26 cellular contexts compared by ENCODE assay signal in the genomic region with DNA sequence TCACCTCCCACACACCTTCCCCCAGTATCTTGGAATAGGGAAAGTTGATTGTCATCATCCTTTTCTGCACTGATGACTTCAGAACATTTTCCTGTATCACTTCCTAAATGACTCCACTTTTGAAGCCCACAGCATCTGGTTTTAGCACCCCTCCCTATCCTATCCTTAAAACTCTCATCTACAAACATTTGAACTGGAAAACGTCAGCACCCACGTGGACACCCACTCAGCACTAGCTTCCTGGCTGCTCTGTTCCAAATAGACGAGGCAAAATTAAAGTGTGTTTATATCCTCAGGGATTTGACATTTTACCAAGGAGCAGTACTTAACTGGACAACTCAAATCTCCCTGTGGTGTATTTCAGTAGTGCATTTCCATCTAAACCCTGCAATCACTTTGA.
DNase-seq lines count a peak whose midpoint lies in the region; ATAC-seq, FAIRE-seq and TF ChIP-seq lines count a peak whose summit lies in the region.
"Had no signal": no experiment of that assay in that cellular context is flagged by ENCODE, and none has a peak within 500 bp of the region (broad histone marks: within the 10 kb centered on the region; RNA-seq: fewer than 3 reads in every experiment).

No MANE protein-coding gene starts in this region.

- DNase-seq in HFFc6 (no peak), dermis blood vessel endothelial cell (peak; percentile 77), heart right ventricle (peak in 1 of 2 donors; percentile 64), sciatic nerve (ENCODE audit: low spot score) (no peak), GM12892 (ENCODE audit: insufficient read length) (no peak), coronary artery (ENCODE audit: low spot score) (no peak)
- no peak for DNase-seq in stimulated activated CD4-positive, alpha-beta T cell treated with anti-CD3 and anti-CD28 coated beads, Interleukin-4, amount 100 ng/mL, for 1 hour
- DNase-seq: activated CD4-positive, alpha-beta T cell treated with anti-CD3 and anti-CD28 coated beads for 1 hour; activated CD8-positive, alpha-beta T cell treated with anti-CD3 and anti-CD28 coated beads, Interleukin-2, amount 10 ng/mL, durations not matched to agents 7 days and 5 days; DMS79 treated with DMSO at 0.1 percent for 48 hours; HCEC 1CT; mesenchymal stem cell; NCI-H1436 treated with DMSO at 0.1 percent for 48 hours; NCI-H2107; NCI-H748 treated with DMSO at 0.1 percent for 48 hours; small intestine; stomach; T-helper 2 cell; upper lobe of right lung had no signal

- WGBS in heart right ventricle, 2 donors: 15 to 21% methylated on average over 3 of the region's 3 CpGs

- H3K9me3 Mint-ChIP-seq in HFFc6: no peaks in the 10 kb centered on the region

- no peak for FAIRE-seq in GM12892 (lab: Jason Lieb, UNC)
- FAIRE-seq: bronchial epithelial cell, HTR-8/SVneo, small intestine had no signal

- no peak for TF ChIP-seq POLR2A in GM12892 (IDR thresholded peaks at IDR 0.05; ENCODE audit: low read depth, low read length)

- peaks cover 0 to 34% (median 18%) of the 10 kb centered on the region in 9 donors for H3K4me1 ChIP-seq in heart right ventricle
- H3K4me1 ChIP-seq: upper lobe of right lung had no signal

- intact Hi-C loops in heart right ventricle (cut with DNase I) (no loop called here), sciatic nerve (cut with DNase I) (no loop called here)

- H3K36me3 Mint-ChIP-seq in HFFc6 (ENCODE audit: low read depth): peaks cover 27% of the 10 kb centered on the region

- H3K4me3 Mint-ChIP-seq in HFFc6: no peak overlapping the region
- H3K4me3 Mint-ChIP-seq: activated CD8-positive, alpha-beta T cell treated with anti-CD3 and anti-CD28 coated beads, Interleukin-2, amount 10 ng/mL, durations not matched to agents 7 days and 5 days; activated naive CD8-positive, alpha-beta T cell had no signal

- H3K4me1 Mint-ChIP-seq in HFFc6 (ENCODE audit: low read depth): peaks cover 7% of the 10 kb centered on the region

- peak overlapping the region; percentile 5; the same call in 1 of the 2 replicates for H3K27ac Mint-ChIP-seq in HFFc6
- H3K27ac Mint-ChIP-seq: activated CD8-positive, alpha-beta T cell treated with anti-CD3 and anti-CD28 coated beads, Interleukin-2, amount 10 ng/mL, durations not matched to agents 7 days and 5 days; activated naive CD8-positive, alpha-beta T cell had no signal

- H3K27ac ChIP-seq in heart right ventricle: peak overlapping the region in 4 of 10 donors; percentile 41 to 50 (median 44)
- H3K27ac ChIP-seq in coronary artery: no peak overlapping the region
- H3K27ac ChIP-seq: C4-2B, KMS-11, neutrophil, upper lobe of right lung had no signal

- H3K9me3 ChIP-seq in heart right ventricle: no peaks in the 10 kb centered on the region
- H3K9me3 ChIP-seq: neutrophil, stomach, upper lobe of right lung had no signal

- peaks cover 0 to 43% (median 4%) of the 10 kb centered on the region in 9 donors for H3K36me3 ChIP-seq in heart right ventricle

- peak; percentile 76 to 95 (median 86) for ATAC-seq in heart right ventricle
- peak; percentile 47 for ATAC-seq in sciatic nerve
- ATAC-seq: activated CD8-positive, alpha-beta T cell treated with anti-CD3 and anti-CD28 coated beads, Interleukin-2, amount 10 ng/mL, durations not matched to agents 7 days and 5 days; SK-N-SH treated with all-trans-retinoic acid at 6 μM for 48 hours; upper lobe of right lung had no signal

- H3K27me3 ChIP-seq in heart right ventricle: no peaks in the 10 kb centered on the region
- H3K27me3 ChIP-seq: neutrophil, stomach, upper lobe of right lung had no signal

- peaks cover 2% of the 10 kb centered on the region for H3K27me3 Mint-ChIP-seq in HFFc6 (ENCODE audit: insufficient read depth)
- H3K27me3 Mint-ChIP-seq: activated naive CD8-positive, alpha-beta T cell had no signal

- TF ChIP-seq CTCF in HFFc6 (IDR thresholded peaks at IDR 0.05): no peak
- TF ChIP-seq CTCF in heart right ventricle (IDR thresholded peaks at IDR 0.05): peak in 7 of 9 donors; percentile 13 to 45 (median 26)
- TF ChIP-seq CTCF in coronary artery (IDR thresholded peaks at IDR 0.05): no peak

- H3K4me3 ChIP-seq in heart right ventricle (no peak overlapping the region), coronary artery (no peak overlapping the region)
- H3K4me3 ChIP-seq: stomach, upper lobe of right lung had no signal

Comparison
In these comparisons a context has a peak if more than half of its experiments do, and no peak if none do; other contexts are left out.
1. CTCF ChIP-seq: peak in heart right ventricle (7 of 9); none in HFFc6 (single experiment) and coronary artery (single experiment).